26 cellular contexts compared by ENCODE assay signal in genomic region chrX:123629502-123629901, GRCh38.
"Had no signal": no experiment of that assay in that cellular context is flagged by ENCODE, and none has a peak within 500 bp of the region (broad histone marks: within the 10 kb centered on the region; RNA-seq: fewer than 3 reads in every experiment).

No MANE protein-coding gene starts in this region.

- DNase-seq: colonic mucosa; cortex of kidney; effector CD8-positive, alpha-beta T cell; effector memory CD8-positive, alpha-beta T cell; endodermal cell; erythroblast; esophagus squamous epithelium; foreskin fibroblast; foreskin melanocyte; gastrocnemius medialis; glutamatergic neuron; head of caudate nucleus; heart right ventricle; hippocampal formation; left cardiac atrium; left lung; left ventricle myocardium superior; lower lobe of right lung; mesenchymal stem cell; midbrain had no signal

- ATAC-seq: effector memory CD8-positive, alpha-beta T cell; esophagus mucosa; gastrocnemius medialis; heart right ventricle; left cardiac atrium; left lung; left ventricle myocardium superior; lower lobe of right lung had no signal

- H3K9me3 Mint-ChIP-seq: dendritic cell treated with granulocyte-macrophage colony-stimulating factor and Interleukin-4, amounts not matched to agents 40 ng/mL and 50 ng/mL, for 4 days; effector memory CD8-positive, alpha-beta T cell had no signal

- H3K27ac Mint-ChIP-seq: dendritic cell treated with granulocyte-macrophage colony-stimulating factor and Interleukin-4, amounts not matched to agents 40 ng/mL and 50 ng/mL, for 4 days; endodermal cell had no signal

- H3K4me3 Mint-ChIP-seq: dendritic cell treated with granulocyte-macrophage colony-stimulating factor and Interleukin-4, amounts not matched to agents 40 ng/mL and 50 ng/mL, for 4 days; effector memory CD8-positive, alpha-beta T cell; endodermal cell had no signal

- H3K9me3 ChIP-seq: colonic mucosa, esophagus squamous epithelium, gastrocnemius medialis, heart right ventricle, left lung, lower lobe of right lung had no signal

- H3K4me1 ChIP-seq: colonic mucosa, esophagus squamous epithelium, gastrocnemius medialis, heart right ventricle, left lung, lower lobe of right lung had no signal

- H3K27me3 Mint-ChIP-seq: dendritic cell treated with granulocyte-macrophage colony-stimulating factor and Interleukin-4, amounts not matched to agents 40 ng/mL and 50 ng/mL, for 4 days; effector memory CD8-positive, alpha-beta T cell had no signal

- H3K27ac ChIP-seq: colonic mucosa, epithelial cell of prostate, esophagus squamous epithelium, gastrocnemius medialis, heart right ventricle, left lung, lower lobe of right lung had no signal

- H3K36me3 ChIP-seq: colonic mucosa had no signal

- FAIRE-seq: endometrium, islet of Langerhans, keratinocyte had no signal

- H3K27me3 ChIP-seq: colonic mucosa, esophagus squamous epithelium, gastrocnemius medialis, heart right ventricle, left lung had no signal

- H3K4me3 ChIP-seq: colonic mucosa, esophagus squamous epithelium, gastrocnemius medialis, heart right ventricle, left lung, lower lobe of right lung had no signal
